In genomic region chr17:27959382-27959709, GRCh38 we compare ENCODE assay signal across 15 cellular contexts.
"Had no signal": no experiment of that assay in that cellular context is flagged by ENCODE, and none has a peak within 500 bp of the region (broad histone marks: within the 10 kb centered on the region; RNA-seq: fewer than 3 reads in every experiment).

No MANE protein-coding gene starts in this region.

- H3K4me2 ChIP-seq: smooth muscle cell had no signal

- H3K36me3 ChIP-seq: cardiac muscle cell, esophagus muscularis mucosa, lower lobe of right lung, right lobe of liver, upper lobe of left lung had no signal

- DNase-seq: activated CD4-positive, CD25-positive, alpha-beta regulatory T cell treated with anti-CD3 and anti-CD28 coated beads, Interleukin-2, amount 50 U/mL, for 72 hours; activated naive CD4-positive, alpha-beta T cell treated with anti-CD3 and anti-CD28 coated beads, Interleukin-2, amount 10 ng/mL, durations not matched to agents 7 days and 5 days; dorsolateral prefrontal cortex; hippocampal formation; immature natural killer cell; left colon; lower lobe of right lung; right lobe of liver; stimulated activated naive CD8-positive, alpha-beta T cell treated with anti-CD3 and anti-CD28 coated beads, Interleukin-15, Interleukin-2, amounts not matched to agents 100 U/mL and 50 U/mL, for 24 hours; upper lobe of left lung had no signal

- H3K9me3 Mint-ChIP-seq: activated naive CD4-positive, alpha-beta T cell treated with anti-CD3 and anti-CD28 coated beads, Interleukin-2, amount 10 ng/mL, durations not matched to agents 7 days and 5 days; activated T-helper 2 cell treated with anti-CD3 and anti-CD28 coated beads, Interferon-gamma antibody, Interleukin-2, Interleukin-4, amounts not matched to agents 10 μg/mL and 5 μg/mL and 100 μg/mL, durations not matched to agents 14 hours and 24 hours and 36 hours; immature natural killer cell; neural crest cell had no signal

- H3K4me3 ChIP-seq: cardiac muscle cell, dorsolateral prefrontal cortex, esophagus muscularis mucosa, lower lobe of right lung, right lobe of liver, smooth muscle cell, upper lobe of left lung had no signal

- H3K27ac ChIP-seq: cardiac muscle cell, esophagus muscularis mucosa, lower lobe of right lung, right lobe of liver, upper lobe of left lung had no signal

- H3K4me1 Mint-ChIP-seq: activated naive CD4-positive, alpha-beta T cell treated with anti-CD3 and anti-CD28 coated beads, Interleukin-2, amount 10 ng/mL, durations not matched to agents 7 days and 5 days; immature natural killer cell had no signal

- H3K36me3 Mint-ChIP-seq: activated naive CD4-positive, alpha-beta T cell treated with anti-CD3 and anti-CD28 coated beads, Interleukin-2, amount 10 ng/mL, durations not matched to agents 7 days and 5 days; immature natural killer cell had no signal

- H3K4me3 Mint-ChIP-seq: activated naive CD4-positive, alpha-beta T cell treated with anti-CD3 and anti-CD28 coated beads, Interleukin-2, amount 10 ng/mL, durations not matched to agents 7 days and 5 days; immature natural killer cell; neural crest cell had no signal

- H3K9me3 ChIP-seq: esophagus muscularis mucosa, lower lobe of right lung, right lobe of liver, upper lobe of left lung had no signal

- H3K4me1 ChIP-seq: esophagus muscularis mucosa, lower lobe of right lung, right lobe of liver, upper lobe of left lung had no signal

- H3K27me3 ChIP-seq: cardiac muscle cell, dorsolateral prefrontal cortex, right lobe of liver, upper lobe of left lung had no signal

- H3K27ac Mint-ChIP-seq: activated naive CD4-positive, alpha-beta T cell treated with anti-CD3 and anti-CD28 coated beads, Interleukin-2, amount 10 ng/mL, durations not matched to agents 7 days and 5 days; activated T-helper 2 cell treated with anti-CD3 and anti-CD28 coated beads, Interferon-gamma antibody, Interleukin-2, Interleukin-4, amounts not matched to agents 10 μg/mL and 5 μg/mL and 100 μg/mL, durations not matched to agents 14 hours and 24 hours and 36 hours; immature natural killer cell had no signal

- ATAC-seq: left colon; lower lobe of right lung; right lobe of liver; stimulated activated naive CD8-positive, alpha-beta T cell treated with anti-CD3 and anti-CD28 coated beads, Interleukin-15, Interleukin-2, amounts not matched to agents 100 U/mL and 50 U/mL, for 24 hours had no signal
